Comparison of ENCODE assay signal across 8 cellular contexts in the genomic region with DNA sequence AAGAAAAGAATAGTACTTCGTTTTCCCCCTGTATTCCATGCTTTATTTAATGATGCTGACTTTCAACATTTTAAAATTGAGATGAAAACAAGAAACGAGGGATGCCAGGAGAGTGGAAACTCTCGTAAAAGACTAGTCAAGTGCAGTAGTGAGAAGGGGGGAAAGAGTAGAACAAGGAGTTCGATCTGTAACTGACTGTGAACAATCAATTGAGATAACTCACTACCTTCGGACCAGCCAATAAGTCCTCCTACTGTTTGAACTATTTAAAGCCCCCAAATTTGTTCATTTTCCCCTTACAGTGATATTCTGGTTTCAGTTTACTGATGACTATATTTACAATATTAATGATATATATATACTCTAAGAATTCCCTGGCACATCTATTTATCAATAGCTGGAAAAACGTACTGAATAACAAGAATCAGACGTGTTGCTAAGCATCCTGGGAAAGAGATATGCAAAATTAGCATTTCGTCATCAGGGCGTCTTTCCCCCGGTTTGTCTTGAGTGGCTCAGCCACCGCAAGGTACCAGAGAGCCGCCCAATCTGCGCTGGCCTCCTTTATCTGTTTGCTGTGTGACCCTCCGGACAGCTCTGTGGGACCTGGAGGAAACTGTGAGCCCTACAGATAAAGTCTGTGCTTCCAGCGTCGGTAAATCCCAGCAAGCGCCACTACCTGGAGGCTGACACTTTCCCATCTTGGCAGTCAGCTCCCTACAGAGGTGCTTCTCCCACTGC. TPM values are rescaled to one million over a fixed set of nuclear protein-coding genes. Genes with fewer than 3 reads are reported as not detected.
DNase-seq lines count a peak whose midpoint lies in the region; ATAC-seq and TF ChIP-seq lines count a peak whose summit lies in the region.

No MANE protein-coding gene starts in this region.

- H3K27me3 Mint-ChIP-seq in type B pancreatic cell: peaks cover 7% of the 10 kb centered on the region

- H3K4me3 ChIP-seq in GM12864 (ENCODE audit: low read depth, low read length): peak overlapping the region; percentile 87
- peak overlapping the region; percentile 70 for H3K4me3 ChIP-seq in trophoblast cell (ENCODE audit: low read depth, low read length)

- no peaks in the 10 kb centered on the region for H3K27me3 ChIP-seq in trophoblast cell (ENCODE audit: insufficient read depth, low read length)

- H3K4me1 Mint-ChIP-seq in type B pancreatic cell (ENCODE audit: unreplicated experiment): peaks cover 36% of the 10 kb centered on the region

- no peak overlapping the region for H2BK120ac ChIP-seq in trophoblast cell (ENCODE audit: insufficient read depth, low read length, poor library complexity)

- no CpG with 5 or more reads among the region's 17 CpGs for WGBS in trophoblast cell (ENCODE audit: extremely low coverage, insufficient coverage, insufficient read length)

- no peaks in the 10 kb centered on the region for H3K9me3 Mint-ChIP-seq in type B pancreatic cell

- H3K14ac ChIP-seq in trophoblast cell (ENCODE audit: low read length): peak overlapping the region; percentile 27

- no peaks in the 10 kb centered on the region for H3K36me3 Mint-ChIP-seq in type B pancreatic cell

- H2BK5ac ChIP-seq in trophoblast cell (ENCODE audit: low read depth, low read length, poor library complexity): peak overlapping the region; percentile 29

- H2AFZ ChIP-seq in trophoblast cell (ENCODE audit: insufficient read depth, low read length, poor library complexity): peak overlapping the region; percentile 38

- no peak overlapping the region for H3K4ac ChIP-seq in trophoblast cell (ENCODE audit: low read depth, low read length)

- H3K4me1 ChIP-seq in trophoblast cell (ENCODE audit: control insufficient read depth in 1 of 2, insufficient read depth in 2 of 2, low read length in 2 of 2): peaks cover 0 to 5% of the 10 kb centered on the region in 2 experiments

- H3K36me3 ChIP-seq in trophoblast cell (ENCODE audit: control insufficient read depth in 1 of 2, insufficient read depth in 2 of 2, low read length in 2 of 2): no peaks in the 10 kb centered on the region

- H3K18ac ChIP-seq in trophoblast cell (ENCODE audit: low read length): no peak overlapping the region

- H4K12ac ChIP-seq in trophoblast cell (ENCODE audit: low read depth, low read length): no peak overlapping the region

- intact Hi-C loops in cardiac septum (cut with DNase I): loop anchor here (2.0 kb wide), 1 partner anchor 46 kb away; no protein-coding TSS in a partner anchor

- ATAC-seq in HG02678 (IDR thresholded peaks at IDR 0.05; ENCODE audit: unreplicated experiment): peak; percentile 91

- H3K27ac ChIP-seq in trophoblast cell (ENCODE audit: low read depth, low read length): peak overlapping the region; percentile 71

- H3K9ac ChIP-seq in trophoblast cell (ENCODE audit: low read length): no peak overlapping the region

- no peak for TF ChIP-seq CTCF in GM12864 (IDR thresholded peaks at IDR 0.05; ENCODE audit: low read depth, low read length, missing control alignments)
- no peak for TF ChIP-seq CTCF in type B pancreatic cell (conservative IDR thresholded peaks at IDR 0.05)

- DNase-seq in GM12864 (ENCODE audit: low read depth): peak; percentile 81
- peak; percentile 91 for DNase-seq in NCI-H1105 treated with DMSO at 0.1 percent for 48 hours (lab: John Stamatoyannopoulos, UW)
- peak; percentile 64 for DNase-seq in SKM-1 treated with dmso at 0.1 percent for 144 hours (lab: John Stamatoyannopoulos, UW; ENCODE audit: unreplicated experiment)
- DNase-seq in activated naive CD8-positive, alpha-beta T cell treated with anti-CD3 and anti-CD28 coated beads, Interleukin-2, amount 50 U/mL, for 16 hours (ENCODE audit: low read depth, low spot score): peak; percentile 51
- peak; percentile 88 for DNase-seq in cardiac septum (ENCODE audit: low spot score)
- DNase-seq in trophoblast cell: peak; percentile 89 to 93
- peak; percentile 81 for DNase-seq in type B pancreatic cell (ENCODE audit: extremely low spot score, unreplicated experiment)

- H4K8ac ChIP-seq in trophoblast cell (ENCODE audit: low read depth, low read length): peak overlapping the region; percentile 75

- no peaks in the 10 kb centered on the region for H3K9me3 ChIP-seq in trophoblast cell (ENCODE audit: insufficient read depth, low read depth, low read length)

- H3K23ac ChIP-seq in trophoblast cell (ENCODE audit: low read length): no peak overlapping the region

- no peak overlapping the region for H4K91ac ChIP-seq in trophoblast cell (ENCODE audit: low read depth, low read length)

- no peaks in the 10 kb centered on the region for H3K79me2 ChIP-seq in trophoblast cell (ENCODE audit: control insufficient read depth, insufficient read depth, low read length, poor library complexity)

- peaks cover 5% of the 10 kb centered on the region for H3K79me1 ChIP-seq in trophoblast cell (ENCODE audit: low read length)

- H2BK12ac ChIP-seq in trophoblast cell (ENCODE audit: low read length): no peak overlapping the region

- H3K4me2 ChIP-seq in trophoblast cell (ENCODE audit: low read length): peak overlapping the region; percentile 88

- peak overlapping the region; percentile 97 for H3K27ac Mint-ChIP-seq in type B pancreatic cell

- H2AK5ac ChIP-seq in trophoblast cell (ENCODE audit: low read length): no peak overlapping the region

- peak overlapping the region; percentile 96 for H3K4me3 Mint-ChIP-seq in type B pancreatic cell

RNA-seq across cellular contexts. Expression of gene PDIA4, which starts 41.1 kb away (rescaled TPM):
- total RNA-seq in cardiac septum (38.5 TPM), type B pancreatic cell (ENCODE audit: low replicate concordance) (198 and 209 TPM in 2 replicates)
- polyA plus RNA-seq in trophoblast cell (2013): 304 and 317 TPM in 2 replicates

Comparison
In these comparisons a context has a peak if more than half of its experiments do, and no peak if none do; other contexts are left out.
1. Peak in every context shown above with its lines: DNase-seq, ATAC-seq, H3K4me3 ChIP-seq and H3K27ac ChIP-seq.